ENCODE assay signal across 9 cellular contexts in the genomic region with DNA sequence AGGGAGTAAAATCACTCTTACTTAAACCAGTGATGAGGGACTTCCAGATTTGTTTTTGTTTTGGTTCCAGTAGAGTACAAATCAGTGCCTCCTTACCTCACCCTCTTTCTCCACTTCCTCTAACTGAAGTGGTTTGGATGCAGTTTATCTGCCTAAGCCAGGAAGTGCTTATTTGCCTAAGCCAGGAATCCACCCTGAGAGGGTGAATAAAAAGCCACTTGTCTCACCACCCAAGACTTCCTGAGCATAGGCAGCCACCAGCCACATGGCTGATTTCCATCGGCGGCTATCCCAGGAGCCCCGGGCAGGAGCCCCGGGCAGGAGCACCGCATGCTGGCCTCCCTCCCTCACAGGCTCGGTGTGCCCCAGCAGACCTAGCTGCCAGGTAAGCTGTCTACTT. TPM values are rescaled to one million over a fixed set of nuclear protein-coding genes. Genes with fewer than 3 reads are reported as not detected.
A peak's percentile ranks its signal among the peaks of the same experiment; 100 is the strongest.
DNase-seq lines count a peak whose midpoint lies in the region; ATAC-seq, FAIRE-seq and TF ChIP-seq lines count a peak whose summit lies in the region.
"Had no signal": no experiment of that assay in that cellular context is flagged by ENCODE, and none has a peak within 500 bp of the region (broad histone marks: within the 10 kb centered on the region; RNA-seq: fewer than 3 reads in every experiment).

No MANE protein-coding gene starts in this region.

- no peak for FAIRE-seq in RCC 7860 (lab: Jason Lieb, UNC)

- peaks cover 2 to 19% of the 10 kb centered on the region in 2 donors for H3K4me1 Mint-ChIP-seq in immature natural killer cell

- H3K36me3 Mint-ChIP-seq in immature natural killer cell: no peaks in the 10 kb centered on the region

- POLR2A ChIA-PET in AG04450 (lab: Yijun Ruan, JAX): no interaction called here

- DNase-seq in AG04450 (ENCODE audit: low read depth, low spot score): no peak
- peak; percentile 34 for DNase-seq in RCC 7860 (ENCODE audit: low spot score)
- peak; percentile 32 for DNase-seq in glomerular visceral epithelial cell (ENCODE audit: extremely low spot score)
- no peak for DNase-seq in immature natural killer cell
- no peak for DNase-seq in NCI-H128 (lab: John Stamatoyannopoulos, UW; ENCODE audit: unreplicated experiment)

- H3K27me3 Mint-ChIP-seq in immature natural killer cell (ENCODE audit: low read depth in 3 of 3): peaks cover 2 to 5% (median 5%) of the 10 kb centered on the region in 3 donors

- no peaks in the 10 kb centered on the region for H3K9me3 ChIP-seq in AG04450 (ENCODE audit: control insufficient read depth, insufficient read depth, low read length)

- H3K27me3 ChIP-seq in AG04450 (ENCODE audit: control insufficient read depth, insufficient read depth, low read length): no peaks in the 10 kb centered on the region

- H3K4me3 Mint-ChIP-seq in immature natural killer cell: no peak overlapping the region

- H3K4me3 ChIP-seq in AG04450 (ENCODE audit: low read depth, low read length): no peak overlapping the region

- H3K27ac Mint-ChIP-seq in immature natural killer cell: no peak overlapping the region

- TF ChIP-seq CTCF in AG04450 (IDR thresholded peaks at IDR 0.05; ENCODE audit: low read depth, low read length): no peak

- CTCF ChIA-PET in AG04450 (lab: Charles Lee): interaction anchor here (0.6 to 2.0 kb wide), 3 partner anchors 10 to 83 kb away, joined by 3 to 7 read pairs (median 4); no protein-coding TSS in a partner anchor

- peak; percentile 45 for ATAC-seq in GM21367 (IDR thresholded peaks at IDR 0.05; ENCODE audit: unreplicated experiment)
- no peak for ATAC-seq in HG03439 (IDR thresholded peaks at IDR 0.05; ENCODE audit: unreplicated experiment)
- no peak for ATAC-seq in HG02938 (IDR thresholded peaks at IDR 0.05; ENCODE audit: unreplicated experiment)

- H3K27ac ChIP-seq in AG04450 (ENCODE audit: low read depth, low read length): peak overlapping the region; percentile 58
- H3K27ac ChIP-seq: KMS-11 had no signal

- no peaks in the 10 kb centered on the region for H3K9me3 Mint-ChIP-seq in immature natural killer cell

RNA-seq across cellular contexts. Expression of gene LRP11, which starts 12.0 kb away (rescaled TPM):
- polyA plus RNA-seq in AG04450 (2011; rRNA removed) (64.3 and 71.0 TPM in 2 replicates), immature natural killer cell (under 1 TPM in 2 of 3 donors, not detected in 1; 0.34 to 0.73 TPM)
- 108 and 110 TPM in 2 replicates for polyA minus RNA-seq in AG04450 (2011; rRNA and poly(A)+ RNA removed)

RNA-seq across cellular contexts. Expression of gene RAET1E, which starts 45.7 kb away (rescaled TPM):
- polyA plus RNA-seq in AG04450 (2011; rRNA removed): not detected in 2 replicates
- 0.23 TPM in 1 of 2 replicates, not detected in the other for polyA minus RNA-seq in AG04450 (2011; rRNA and poly(A)+ RNA removed)
- polyA plus RNA-seq in immature natural killer cell: not detected

Comparison
In these comparisons a context has a peak if more than half of its experiments do, and no peak if none do; other contexts are left out.
1. DNase-seq: peak in RCC 7860 (single experiment) and glomerular visceral epithelial cell (single experiment); none in AG04450 (single experiment), immature natural killer cell (0 of 3) and NCI-H128 (single experiment).
2. RNA of gene LRP11, which starts 12.0 kb away (polyA plus RNA-seq): 64.3 to 71.0 TPM in AG04450; 0.34 to 0.73 TPM in immature natural killer cell; every median in the first group is over 10 times any median in the second.